In the genomic region with DNA sequence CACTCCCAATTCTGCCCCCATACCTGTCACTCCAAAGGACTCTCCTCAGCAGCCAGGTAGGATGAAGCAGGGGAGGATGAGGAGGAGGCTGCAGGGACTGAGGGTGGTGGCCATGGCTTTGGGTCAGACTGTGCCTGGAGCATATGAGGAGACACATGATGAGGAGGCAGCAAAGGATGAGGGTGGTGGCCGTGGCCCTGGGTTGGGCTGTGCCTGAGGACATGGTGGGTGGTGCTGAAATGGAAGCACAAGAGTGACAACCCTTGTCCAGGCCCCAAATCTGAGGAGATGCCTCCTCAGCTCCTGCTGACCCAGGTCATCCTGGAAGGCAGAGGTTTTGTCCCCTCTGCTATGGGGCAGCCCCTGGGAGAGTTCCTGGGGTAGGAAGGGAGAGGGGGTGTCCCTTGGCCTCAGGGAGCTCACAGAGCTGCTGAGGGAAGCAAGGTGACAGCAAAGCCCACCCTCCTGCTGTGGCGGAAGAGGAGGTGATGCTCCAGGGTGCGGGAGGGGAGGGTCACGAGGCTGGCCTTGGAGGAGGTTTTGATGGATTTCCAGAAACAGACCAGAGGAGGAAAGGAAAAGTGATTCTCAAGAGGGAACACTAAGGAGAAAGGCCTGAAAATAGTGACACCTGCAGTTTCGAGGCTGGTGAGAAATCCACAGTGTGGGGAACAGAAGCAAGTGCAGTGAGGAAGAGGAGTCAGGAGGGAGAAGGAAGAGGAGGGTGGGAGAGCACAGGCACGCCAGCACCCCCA, we compare ENCODE assay signal across 1 cellular context.
TF ChIP-seq lines count a peak whose summit lies in the region.

No MANE protein-coding gene starts in this region.

TF ChIP-seq in HepG2, 621 proteins besides CTCF, POLR2A, EP300 and RAD21:
- TF ChIP-seq ZBTB26 (CRISPR knock-in tag; IDR thresholded peaks at IDR 0.05; ENCODE audit: borderline replicate concordance) = no peak
- TF ChIP-seq GFI1 (CRISPR knock-in tag; IDR thresholded peaks at IDR 0.05; ENCODE audit: borderline replicate concordance) = no peak
- no peak for TF ChIP-seq RFXAP (CRISPR knock-in tag; IDR thresholded peaks at IDR 0.05; ENCODE audit: borderline replicate concordance)
- TF ChIP-seq FOSL2 (CRISPR knock-in tag; IDR thresholded peaks at IDR 0.05) = no peak
- TF ChIP-seq ZNF788 (CRISPR knock-in tag; IDR thresholded peaks at IDR 0.05; ENCODE audit: borderline replicate concordance) = no peak
- TF ChIP-seq RAD51 (IDR thresholded peaks at IDR 0.05; ENCODE audit: borderline replicate concordance) = no peak
- TF ChIP-seq ZSCAN29 (CRISPR knock-in tag; conservative IDR thresholded peaks at IDR 0.05) = no peak
- no peak for TF ChIP-seq GABPA (IDR thresholded peaks at IDR 0.05; ENCODE audit: low read depth, low read length)
- no peak for TF ChIP-seq GABPA (CRISPR knock-in tag; IDR thresholded peaks at IDR 0.05; ENCODE audit: low read depth)
- no peak for TF ChIP-seq MEIS2 (CRISPR knock-in tag; IDR thresholded peaks at IDR 0.05)
- TF ChIP-seq, protein P1, sequence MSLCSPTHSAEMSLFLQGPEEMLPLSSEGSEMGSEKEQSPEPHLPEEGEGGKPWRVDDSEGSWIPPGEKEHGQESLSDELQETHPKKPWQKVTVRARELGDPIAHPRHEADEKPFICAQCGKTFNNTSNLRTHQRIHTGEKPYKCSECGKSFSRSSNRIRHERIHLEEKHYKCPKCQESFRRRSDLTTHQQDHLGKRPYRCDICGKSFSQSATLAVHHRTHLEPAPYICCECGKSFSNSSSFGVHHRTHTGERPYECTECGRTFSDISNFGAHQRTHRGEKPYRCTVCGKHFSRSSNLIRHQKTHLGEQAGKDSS (CRISPR knock-in tag; IDR thresholded peaks at IDR 0.05; ENCODE audit: borderline replicate concordance, low read depth) = no peak
